10 cellular contexts compared by ENCODE assay signal in genomic region chr2:30421026-30421425, GRCh38. TPM values are rescaled to one million over a fixed set of nuclear protein-coding genes. Genes with fewer than 3 reads are reported as not detected.
A peak's percentile ranks its signal among the peaks of the same experiment; 100 is the strongest.
DNase-seq lines count a peak whose midpoint lies in the region; ATAC-seq and TF ChIP-seq lines count a peak whose summit lies in the region.
"Had no signal": no experiment of that assay in that cellular context is flagged by ENCODE, and none has a peak within 500 bp of the region (broad histone marks: within the 10 kb centered on the region; RNA-seq: fewer than 3 reads in every experiment).

No MANE protein-coding gene starts in this region.

- H3K9ac ChIP-seq in Loucy (ENCODE audit: low read depth, low read length, poor library complexity, severe bottlenecking) (peak overlapping the region; percentile 9), neural progenitor cell (no peak overlapping the region)

- no peak for TF ChIP-seq CTCF in Loucy (conservative IDR thresholded peaks at IDR 0.05; ENCODE audit: low read length)
- TF ChIP-seq CTCF in brain (conservative IDR thresholded peaks at IDR 0.05), result no peak
- TF ChIP-seq CTCF in neural progenitor cell (IDR thresholded peaks at IDR 0.05), result no peak
- no peak for TF ChIP-seq CTCF in GM13977 (IDR thresholded peaks at IDR 0.05; ENCODE audit: extremely low read depth, insufficient read depth, missing control alignments)

- no peaks in the 10 kb centered on the region for H3K9me3 ChIP-seq in CD4-positive, alpha-beta memory T cell (ENCODE audit: control insufficient read depth in 1 of 2, low read length in 2 of 2)
- H3K9me3 ChIP-seq in Loucy (ENCODE audit: insufficient read depth, low read depth, low read length) (no peaks in the 10 kb centered on the region), neural progenitor cell (ENCODE audit: low read depth) (no peaks in the 10 kb centered on the region)
- H3K9me3 ChIP-seq: left lung had no signal

- peak overlapping the region in 6 of 8 donors; percentile 23 to 74 (median 61) for H3K4me3 Mint-ChIP-seq in CD4-positive, alpha-beta memory T cell
- peak overlapping the region in 4 of 5 experiments; percentile 50 to 74 (median 67) for H3K4me3 Mint-ChIP-seq in brain
- H3K4me3 Mint-ChIP-seq in neural progenitor cell, result no peak overlapping the region

- CTCF ChIA-PET in CD4-positive, alpha-beta memory T cell (lab: Charles Lee; ENCODE audit: partially characterized antibody), result interaction anchor here (1.0 to 3.1 kb wide), 6 partner anchors 36 to 290 kb away, joined by 3 to 21 read pairs (median 6); no protein-coding TSS in a partner anchor

- peak overlapping the region; percentile 11 for H3K27ac ChIP-seq in CD4-positive, alpha-beta memory T cell (ENCODE audit: low read depth, low read length)
- no peak overlapping the region for H3K27ac ChIP-seq in neural progenitor cell

- POLR2A ChIA-PET in CD4-positive, alpha-beta memory T cell (lab: Charles Lee; ENCODE audit: partially characterized antibody), result interaction anchor here (1.3 to 6.1 kb wide), 8 partner anchors 10 to 275 kb away, joined by 3 to 34 read pairs (median 10); partner anchors contain the start of genes LCLAT1 and YPEL5

- H2AFZ ChIP-seq in Loucy (ENCODE audit: low read length) (0 out of 2 replicates have a peak overlapping the region, but pooled peaks have one; percentile 60), neural progenitor cell (replicated peaks) (no peak overlapping the region)

- H3K27me3 ChIP-seq in CD4-positive, alpha-beta memory T cell (ENCODE audit: insufficient read depth, low read length), result no peaks in the 10 kb centered on the region
- no peaks in the 10 kb centered on the region for H3K27me3 ChIP-seq in Loucy (ENCODE audit: insufficient read depth, low read length, poor library complexity, severe bottlenecking)
- no peaks in the 10 kb centered on the region for H3K27me3 ChIP-seq in neural progenitor cell
- H3K27me3 ChIP-seq: left lung had no signal

- H3K27me3 Mint-ChIP-seq in CD4-positive, alpha-beta memory T cell, result no peaks in the 10 kb centered on the region
- no peaks in the 10 kb centered on the region for H3K27me3 Mint-ChIP-seq in brain
- peaks cover 9% of the 10 kb centered on the region for H3K27me3 Mint-ChIP-seq in neural progenitor cell (ENCODE audit: insufficient read depth, low read depth)

- H3K4me3 ChIP-seq in CD4-positive, alpha-beta memory T cell (ENCODE audit: low read length in 2 of 2), result no peak overlapping the region
- H3K4me3 ChIP-seq in Loucy (ENCODE audit: low read length, poor library complexity, severe bottlenecking) (no peak overlapping the region), neural progenitor cell (no peak overlapping the region)
- H3K4me3 ChIP-seq: left lung had no signal

- H3K79me2 ChIP-seq in Loucy (ENCODE audit: insufficient read depth, low read length) (no peaks in the 10 kb centered on the region), neural progenitor cell (ENCODE audit: low read depth) (no peaks in the 10 kb centered on the region)

- H4K20me1 ChIP-seq in Loucy (ENCODE audit: insufficient read depth, low read length, poor library complexity, severe bottlenecking) (no peaks in the 10 kb centered on the region), neural progenitor cell (ENCODE audit: low read depth) (no peaks in the 10 kb centered on the region)

- H3K27ac Mint-ChIP-seq in CD4-positive, alpha-beta memory T cell, result peak overlapping the region; percentile 68 to 93 (median 84)
- H3K27ac Mint-ChIP-seq in brain (peak overlapping the region in 3 of 5 experiments; percentile 87 to 97 (median 88)), neural progenitor cell (no peak overlapping the region)

- H3K36me3 Mint-ChIP-seq in CD4-positive, alpha-beta memory T cell, result no peaks in the 10 kb centered on the region
- H3K36me3 Mint-ChIP-seq in brain (no peaks in the 10 kb centered on the region), neural progenitor cell (no peaks in the 10 kb centered on the region)

- DNase-seq in CD4-positive, alpha-beta memory T cell, result no peak
- DNase-seq in neural progenitor cell (ENCODE audit: low spot score) (no peak), globus pallidus (ENCODE audit: low spot score) (no peak), GM13977 (ENCODE audit: low spot score) (no peak)
- DNase-seq: DMS79, left lung, NCI-H748 treated with DMSO at 0.1 percent for 48 hours had no signal

- H3K4me1 ChIP-seq in CD4-positive, alpha-beta memory T cell (ENCODE audit: insufficient read depth, low read length), result peaks cover 33% of the 10 kb centered on the region
- H3K4me1 ChIP-seq in Loucy (ENCODE audit: insufficient read depth, low read length, poor library complexity, severe bottlenecking) (peaks cover 24% of the 10 kb centered on the region), neural progenitor cell (peaks cover 31% of the 10 kb centered on the region)

- H3K36me3 ChIP-seq in CD4-positive, alpha-beta memory T cell (ENCODE audit: insufficient read depth, low read length), result no peaks in the 10 kb centered on the region
- H3K36me3 ChIP-seq in Loucy (ENCODE audit: insufficient read depth, low read length) (no peaks in the 10 kb centered on the region), neural progenitor cell (no peaks in the 10 kb centered on the region)
- H3K36me3 ChIP-seq: left lung had no signal

- no peaks in the 10 kb centered on the region for H3K9me3 Mint-ChIP-seq in CD4-positive, alpha-beta memory T cell
- H3K9me3 Mint-ChIP-seq in brain (peaks cover 0 to under 1% (median 0%) of the 10 kb centered on the region in 5 experiments), neural progenitor cell (no peaks in the 10 kb centered on the region)

- intact Hi-C loops in CD4-positive, alpha-beta memory T cell (cut with micrococcal nuclease), result loop anchor here (5.0 kb wide), 2 partner anchors 154 to 274 kb away; partner anchors contain the start of gene YPEL5

- in situ Hi-C loops in GM13977 (cut with MboI; ENCODE audit: low pct_unique_long_range_greater_than_20kb, low sequenced_read_pairs, unreplicated experiment), result no loop called here

- peaks cover 21 to 39% (median 25%) of the 10 kb centered on the region in 4 donors for H3K4me1 Mint-ChIP-seq in CD4-positive, alpha-beta memory T cell
- H3K4me1 Mint-ChIP-seq in brain (peaks cover 53% of the 10 kb centered on the region), neural progenitor cell (peaks cover 36% of the 10 kb centered on the region)

- no peaks in the 10 kb centered on the region for H3K9me2 ChIP-seq in Loucy (replicated peaks; ENCODE audit: low read depth, low read length)

- H3F3A ChIP-seq in Loucy (ENCODE audit: low read depth) (no peaks in the 10 kb centered on the region), neural progenitor cell (ENCODE audit: low read depth) (peaks cover 21% of the 10 kb centered on the region)

- ATAC-seq in HG02798 (IDR thresholded peaks at IDR 0.05; ENCODE audit: poor library complexity, unreplicated experiment), result no peak

- peak overlapping the region; percentile 59 for H3K4me2 ChIP-seq in Loucy (ENCODE audit: low read depth, low read length, poor library complexity, severe bottlenecking)
- peak overlapping the region; percentile 65 for H3K4me2 ChIP-seq in neural progenitor cell

RNA-seq across cellular contexts. Expression of gene LCLAT1, which starts 26.0 kb away (rescaled TPM):
- 10 to 100 TPM; 11.5 to 14.1 TPM for total RNA-seq in CD4-positive, alpha-beta memory T cell
- polyA plus RNA-seq in CD4-positive, alpha-beta memory T cell, result 10 to 100 TPM in 1 of 2 donors, 1 to 10 TPM in 1; 6.1 to 24.9 TPM
- 3.1 TPM for polyA plus RNA-seq in brain (ENCODE audit: insufficient read depth, low read depth, low replicate concordance)
- total RNA-seq in neural progenitor cell (ENCODE audit: low replicate concordance), result 19.2 and 21.6 TPM in 2 replicates
